25 cellular contexts compared by ENCODE assay signal in genomic region chr11:69472053-69472765, GRCh38. TPM values are rescaled to one million over a fixed set of nuclear protein-coding genes. Genes with fewer than 3 reads are reported as not detected.
"Had no signal": no experiment of that assay in that cellular context is flagged by ENCODE, and none has a peak within 500 bp of the region (broad histone marks: within the 10 kb centered on the region; RNA-seq: fewer than 3 reads in every experiment).

No MANE protein-coding gene starts in this region.

- H3K36me3 Mint-ChIP-seq: natural killer cell treated with Interleukin-12 subunit alpha and Interleukin-12 subunit beta and Interleukin-15 and Interleukin-18, amount 100 ng/mL, for 72 hours; T-cell had no signal

- H3K27ac ChIP-seq: ascending aorta, brain microvascular endothelial cell, colonic mucosa, dorsolateral prefrontal cortex, epithelial cell of prostate, parathyroid adenoma, upper lobe of left lung, VCaP had no signal

- H3K9me3 ChIP-seq: ascending aorta, colonic mucosa had no signal

- DNase-seq: activated CD4-positive, alpha-beta T cell treated with anti-CD3 and anti-CD28 coated beads, Interleukin-2, amount 10 ng/mL, durations not matched to agents 7 days and 5 days; activated CD8-positive, alpha-beta T cell treated with anti-CD3 and anti-CD28 coated beads for 36 hours; colonic mucosa; mammary epithelial cell; midbrain; stimulated activated CD4-positive, alpha-beta T cell treated with anti-CD3 and anti-CD28 coated beads, Interleukin-4, amount 100 ng/mL, for 1 hour; stimulated activated naive CD4-positive, alpha-beta T cell; T-cell had no signal

- ATAC-seq: activated CD4-positive, CD25-positive, alpha-beta regulatory T cell treated with anti-CD3 and anti-CD28 coated beads, Interleukin-2, amount 50 U/mL, for 24 hours; activated CD8-positive, alpha-beta T cell treated with anti-CD3 and anti-CD28 coated beads for 36 hours; activated naive CD4-positive, alpha-beta T cell treated with anti-CD3 and anti-CD28 coated beads, Interleukin-2, amount 50 U/mL, for 72 hours; natural killer cell treated with Interleukin-12 subunit alpha and Interleukin-12 subunit beta and Interleukin-15 and Interleukin-18, amount 100 ng/mL, for 72 hours; T-cell had no signal

- H3K4me1 Mint-ChIP-seq: activated CD4-positive, alpha-beta T cell treated with anti-CD3 and anti-CD28 coated beads, Interleukin-2, amount 10 ng/mL, durations not matched to agents 7 days and 5 days; central memory CD8-positive, alpha-beta T cell; T-cell had no signal

- H3K9ac ChIP-seq: parathyroid adenoma had no signal

- H3K36me3 ChIP-seq: ascending aorta, brain microvascular endothelial cell, colonic mucosa, heart left ventricle, upper lobe of left lung had no signal

- H3K4me3 Mint-ChIP-seq: activated CD4-positive, alpha-beta T cell treated with anti-CD3 and anti-CD28 coated beads, Interleukin-2, amount 10 ng/mL, durations not matched to agents 7 days and 5 days; activated CD8-positive, alpha-beta T cell treated with anti-CD3 and anti-CD28 coated beads for 36 hours; activated T-helper 1 cell treated with anti-CD3 and anti-CD28 coated beads, Interleukin-12 subunit alpha, Interleukin-12 subunit beta, Interleukin-2, Interleukin-4 antibody, amounts not matched to agents 30 ng/mL and 10 ng/mL and 1 ng/mL, durations not matched to agents 14 hours and 24 hours and 36 hours; central memory CD8-positive, alpha-beta T cell; natural killer cell treated with Interleukin-12 subunit alpha and Interleukin-12 subunit beta and Interleukin-15 and Interleukin-18, amount 100 ng/mL, for 72 hours; T-cell; T-helper 2 cell treated with Interferon-gamma antibody and Interleukin-4, amounts not matched to agents 5 μg/mL and 100 μg/mL, for 36 hours had no signal

- FAIRE-seq: keratinocyte had no signal

- H3K27me3 Mint-ChIP-seq: activated CD8-positive, alpha-beta T cell treated with anti-CD3 and anti-CD28 coated beads for 36 hours; central memory CD8-positive, alpha-beta T cell; natural killer cell treated with Interleukin-12 subunit alpha and Interleukin-12 subunit beta and Interleukin-15 and Interleukin-18, amount 100 ng/mL, for 72 hours had no signal

- H3K4me1 ChIP-seq: ascending aorta, colonic mucosa, parathyroid adenoma, upper lobe of left lung had no signal

- H3K27ac Mint-ChIP-seq: activated CD4-positive, alpha-beta T cell treated with anti-CD3 and anti-CD28 coated beads, Interleukin-2, amount 10 ng/mL, durations not matched to agents 7 days and 5 days; activated CD8-positive, alpha-beta T cell treated with anti-CD3 and anti-CD28 coated beads for 36 hours; activated naive CD4-positive, alpha-beta T cell treated with anti-CD3 and anti-CD28 coated beads, Interleukin-2, amount 50 U/mL, for 72 hours; activated T-helper 1 cell treated with anti-CD3 and anti-CD28 coated beads, Interleukin-12 subunit alpha, Interleukin-12 subunit beta, Interleukin-2, Interleukin-4 antibody, amounts not matched to agents 30 ng/mL and 10 ng/mL and 1 ng/mL, durations not matched to agents 14 hours and 24 hours and 36 hours; natural killer cell treated with Interleukin-12 subunit alpha and Interleukin-12 subunit beta and Interleukin-15 and Interleukin-18, amount 100 ng/mL, for 72 hours; T-cell; T-helper 2 cell treated with Interferon-gamma antibody and Interleukin-4, amounts not matched to agents 5 μg/mL and 100 μg/mL, for 36 hours had no signal

- H2AFZ ChIP-seq: parathyroid adenoma had no signal

- H3K9me3 Mint-ChIP-seq: activated CD8-positive, alpha-beta T cell treated with anti-CD3 and anti-CD28 coated beads for 36 hours; activated naive CD4-positive, alpha-beta T cell treated with anti-CD3 and anti-CD28 coated beads, Interleukin-2, amount 50 U/mL, for 72 hours; central memory CD8-positive, alpha-beta T cell; natural killer cell treated with Interleukin-12 subunit alpha and Interleukin-12 subunit beta and Interleukin-15 and Interleukin-18, amount 100 ng/mL, for 72 hours had no signal

- H3K4me3 ChIP-seq: ascending aorta, colonic mucosa, dorsolateral prefrontal cortex, heart left ventricle, upper lobe of left lung had no signal

- H3K79me2 ChIP-seq: parathyroid adenoma had no signal

- H3K27me3 ChIP-seq: ascending aorta, brain microvascular endothelial cell, colonic mucosa, heart left ventricle, upper lobe of left lung had no signal

RNA-seq across cellular contexts. Expression of gene LINC01488, which starts 9.3 kb away (rescaled TPM):
- total RNA-seq: activated CD4-positive, alpha-beta T cell treated with anti-CD3 and anti-CD28 coated beads, Interleukin-2, amount 10 ng/mL, durations not matched to agents 7 days and 5 days; activated CD8-positive, alpha-beta T cell treated with anti-CD3 and anti-CD28 coated beads for 36 hours; activated naive CD4-positive, alpha-beta T cell treated with anti-CD3 and anti-CD28 coated beads, Interleukin-2, amount 50 U/mL, for 72 hours; activated T-helper 1 cell treated with anti-CD3 and anti-CD28 coated beads, Interleukin-12 subunit alpha, Interleukin-12 subunit beta, Interleukin-2, Interleukin-4 antibody, amounts not matched to agents 30 ng/mL and 10 ng/mL and 1 ng/mL, durations not matched to agents 14 hours and 24 hours and 36 hours; ascending aorta; colonic mucosa; dorsolateral prefrontal cortex; fibroblast of villous mesenchyme; mammary epithelial cell; natural killer cell treated with Interleukin-12 subunit alpha and Interleukin-12 subunit beta and Interleukin-15 and Interleukin-18, amount 100 ng/mL, for 72 hours; T-cell; upper lobe of left lung had no signal
- polyA plus RNA-seq: adipose tissue, keratinocyte, mammary epithelial cell had no signal
